9 cellular contexts compared by ENCODE assay signal in the genomic region with DNA sequence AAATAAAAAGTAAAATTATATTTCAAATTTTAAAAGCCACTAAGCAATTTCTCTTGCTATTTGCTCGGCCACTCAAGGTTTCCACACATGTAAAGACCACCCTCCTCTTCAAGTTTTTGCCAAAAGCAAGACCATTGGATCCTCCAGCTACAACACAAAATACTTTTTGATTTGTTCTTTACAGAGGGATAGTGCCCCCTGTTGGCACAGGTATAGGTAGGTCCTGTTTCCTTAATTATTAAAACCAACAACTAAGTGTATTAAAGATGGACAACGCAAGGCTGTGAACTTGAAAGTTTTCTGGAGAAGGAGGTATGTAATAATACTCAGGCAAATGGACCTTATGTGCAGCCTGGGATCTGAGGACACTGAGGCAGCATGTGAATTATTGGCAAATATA. TPM values are rescaled to one million over a fixed set of nuclear protein-coding genes. Genes with fewer than 3 reads are reported as not detected.
DNase-seq lines count a peak whose midpoint lies in the region; ATAC-seq and TF ChIP-seq lines count a peak whose summit lies in the region.
"Had no signal": no experiment of that assay in that cellular context is flagged by ENCODE, and none has a peak within 500 bp of the region (broad histone marks: within the 10 kb centered on the region; RNA-seq: fewer than 3 reads in every experiment).

No MANE protein-coding gene starts in this region.

- peak; percentile 0 for DNase-seq in NCI-H146 (lab: John Stamatoyannopoulos, UW)
- no peak for DNase-seq in NCI-H146 treated with DMSO at 0.1 percent for 48 hours (lab: John Stamatoyannopoulos, UW; ENCODE audit: unreplicated experiment)
- DNase-seq in LoVo (ENCODE audit: low spot score), result peak; percentile 13
- DNase-seq in chondrocyte (ENCODE audit: low spot score), result no peak
- no peak for DNase-seq in nephron progenitor cell
- no peak for DNase-seq in SW 1271 (lab: John Stamatoyannopoulos, UW)

- no peak overlapping the region for H3K27ac Mint-ChIP-seq in chondrocyte (ENCODE audit: unreplicated experiment)
- no peak overlapping the region for H3K27ac Mint-ChIP-seq in nephron progenitor cell

- peaks cover 17% of the 10 kb centered on the region for H3K4me1 Mint-ChIP-seq in chondrocyte (ENCODE audit: low read depth)
- H3K4me1 Mint-ChIP-seq in nephron progenitor cell, result no peaks in the 10 kb centered on the region

- ATAC-seq in GM19463 (IDR thresholded peaks at IDR 0.05; ENCODE audit: unreplicated experiment) (no peak), GM18858 (IDR thresholded peaks at IDR 0.05; ENCODE audit: unreplicated experiment) (no peak)
- ATAC-seq: activated T-cell treated with anti-CD3 and anti-CD28 coated beads, Interleukin-2, amount 50 U/mL, for 72 hours had no signal

- H3K9me3 Mint-ChIP-seq in chondrocyte (ENCODE audit: low read depth), result no peaks in the 10 kb centered on the region
- H3K9me3 Mint-ChIP-seq in nephron progenitor cell, result peaks cover 6% of the 10 kb centered on the region
- H3K9me3 Mint-ChIP-seq: activated T-cell treated with anti-CD3 and anti-CD28 coated beads, Interleukin-2, amount 50 U/mL, for 72 hours had no signal

- H3K36me3 Mint-ChIP-seq in chondrocyte (ENCODE audit: low read depth) (peaks cover 33% of the 10 kb centered on the region), nephron progenitor cell (ENCODE audit: low read depth) (peaks cover 41% of the 10 kb centered on the region)

- H3K27me3 Mint-ChIP-seq in chondrocyte (ENCODE audit: low read depth) (no peaks in the 10 kb centered on the region), nephron progenitor cell (ENCODE audit: low read depth, poor library complexity) (no peaks in the 10 kb centered on the region)

- TF ChIP-seq CTCF in chondrocyte (IDR thresholded peaks at IDR 0.05) (peak; percentile 71), nephron progenitor cell (IDR thresholded peaks at IDR 0.05) (peak; percentile 52)

- H3K4me3 Mint-ChIP-seq in chondrocyte (ENCODE audit: unreplicated experiment), result no peak overlapping the region
- no peak overlapping the region for H3K4me3 Mint-ChIP-seq in nephron progenitor cell
- H3K4me3 Mint-ChIP-seq: activated T-cell treated with anti-CD3 and anti-CD28 coated beads, Interleukin-2, amount 50 U/mL, for 72 hours had no signal

RNA-seq across cellular contexts. Expression of gene ATP6V1D, which starts 23.8 kb away (rescaled TPM):
- 72.6 to 77.8 TPM (median 74.9 TPM) in 3 replicates for total RNA-seq in chondrocyte

RNA-seq across cellular contexts. Expression of gene EIF2S1, which starts 24.3 kb away (rescaled TPM):
- 88.3 to 91.5 TPM (median 90.5 TPM) in 3 replicates for total RNA-seq in chondrocyte

Comparison
In these comparisons a context has a peak if more than half of its experiments do, and no peak if none do; other contexts are left out.
1. DNase-seq: peak in NCI-H146 (single experiment) and LoVo (single experiment); none in NCI-H146 treated with DMSO at 0.1 percent for 48 hours (single experiment), chondrocyte (single experiment), nephron progenitor cell (single experiment) and SW 1271 (0 of 2).